1 cellular context compared by ENCODE assay signal in the genomic region with DNA sequence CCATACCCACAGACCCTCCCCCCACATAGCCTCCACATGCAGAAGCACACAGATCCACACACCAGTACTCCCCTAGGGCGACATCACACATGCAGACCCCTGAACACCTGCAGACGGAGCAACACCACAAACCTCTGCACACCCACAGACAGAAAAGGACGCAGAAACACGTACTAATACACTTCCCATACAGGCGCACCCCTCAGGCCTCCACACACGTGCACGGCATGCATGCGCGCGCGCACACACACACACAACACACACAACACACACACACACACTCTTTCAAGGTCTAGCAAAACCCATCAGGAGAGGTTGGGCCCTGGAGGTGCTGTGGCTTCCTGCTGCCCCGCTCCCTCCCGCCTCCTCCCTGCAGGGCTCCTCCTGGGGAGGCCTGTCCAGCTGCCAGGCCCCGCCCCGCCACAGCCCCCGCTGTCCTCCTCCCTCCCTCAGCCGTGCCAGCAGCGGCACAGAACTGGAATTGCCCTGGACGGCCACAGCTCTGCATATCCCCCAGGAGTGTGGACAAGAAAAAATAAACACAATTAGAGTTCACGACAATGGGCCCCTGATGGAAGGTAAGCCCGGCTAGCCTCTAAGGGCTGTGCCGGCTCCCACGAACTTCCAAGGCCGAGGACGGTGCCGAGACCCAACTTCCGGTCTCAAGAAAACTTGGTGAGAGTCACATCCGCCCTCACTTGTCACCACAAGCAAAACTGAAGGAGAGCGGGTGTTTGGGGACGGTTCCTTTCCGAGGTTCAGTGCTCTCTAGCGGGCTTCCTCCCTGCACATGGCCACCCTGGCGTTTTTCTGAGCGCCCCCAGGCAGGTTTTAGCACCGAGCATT.
TF ChIP-seq lines count a peak whose summit lies in the region.

No MANE protein-coding gene starts in this region.

TF ChIP-seq in HepG2, 621 proteins besides CTCF, POLR2A, EP300 and RAD21 (continued from another document and continues in another):
- TF ChIP-seq, protein P1, sequence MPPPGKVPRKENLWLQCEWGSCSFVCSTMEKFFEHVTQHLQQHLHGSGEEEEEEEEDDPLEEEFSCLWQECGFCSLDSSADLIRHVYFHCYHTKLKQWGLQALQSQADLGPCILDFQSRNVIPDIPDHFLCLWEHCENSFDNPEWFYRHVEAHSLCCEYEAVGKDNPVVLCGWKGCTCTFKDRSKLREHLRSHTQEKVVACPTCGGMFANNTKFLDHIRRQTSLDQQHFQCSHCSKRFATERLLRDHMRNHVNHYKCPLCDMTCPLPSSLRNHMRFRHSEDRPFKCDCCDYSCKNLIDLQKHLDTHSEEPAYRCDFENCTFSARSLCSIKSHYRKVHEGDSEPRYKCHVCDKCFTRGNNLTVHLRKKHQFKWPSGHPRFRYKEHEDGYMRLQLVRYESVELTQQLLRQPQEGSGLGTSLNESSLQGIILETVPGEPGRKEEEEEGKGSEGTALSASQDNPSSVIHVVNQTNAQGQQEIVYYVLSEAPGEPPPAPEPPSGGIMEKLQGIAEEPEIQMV (CRISPR knock-in tag; IDR thresholded peaks at IDR 0.05; ENCODE audit: low read depth) = no peak
- TF ChIP-seq SATB2 (CRISPR knock-in tag; IDR thresholded peaks at IDR 0.05) = no peak
- no peak for TF ChIP-seq ZNF746 (CRISPR knock-in tag; IDR thresholded peaks at IDR 0.05)
- 0 out of 2 replicates have a peak, but pooled peaks have one; percentile 45 for TF ChIP-seq ZNF24 (IDR thresholded peaks at IDR 0.05)
- TF ChIP-seq, protein P2, sequence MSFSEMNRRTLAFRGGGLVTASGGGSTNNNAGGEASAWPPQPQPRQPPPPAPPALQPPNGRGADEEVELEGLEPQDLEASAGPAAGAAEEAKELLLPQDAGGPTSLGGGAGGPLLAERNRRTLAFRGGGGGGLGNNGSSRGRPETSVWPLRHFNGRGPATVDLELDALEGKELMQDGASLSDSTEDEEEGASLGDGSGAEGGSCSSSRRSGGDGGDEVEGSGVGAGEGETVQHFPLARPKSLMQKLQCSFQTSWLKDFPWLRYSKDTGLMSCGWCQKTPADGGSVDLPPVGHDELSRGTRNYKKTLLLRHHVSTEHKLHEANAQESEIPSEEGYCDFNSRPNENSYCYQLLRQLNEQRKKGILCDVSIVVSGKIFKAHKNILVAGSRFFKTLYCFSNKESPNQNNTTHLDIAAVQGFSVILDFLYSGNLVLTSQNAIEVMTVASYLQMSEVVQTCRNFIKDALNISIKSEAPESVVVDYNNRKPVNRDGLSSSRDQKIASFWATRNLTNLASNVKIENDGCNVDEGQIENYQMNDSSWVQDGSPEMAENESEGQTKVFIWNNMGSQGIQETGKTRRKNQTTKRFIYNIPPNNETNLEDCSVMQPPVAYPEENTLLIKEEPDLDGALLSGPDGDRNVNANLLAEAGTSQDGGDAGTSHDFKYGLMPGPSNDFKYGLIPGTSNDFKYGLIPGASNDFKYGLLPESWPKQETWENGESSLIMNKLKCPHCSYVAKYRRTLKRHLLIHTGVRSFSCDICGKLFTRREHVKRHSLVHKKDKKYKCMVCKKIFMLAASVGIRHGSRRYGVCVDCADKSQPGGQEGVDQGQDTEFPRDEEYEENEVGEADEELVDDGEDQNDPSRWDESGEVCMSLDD (CRISPR knock-in tag; IDR thresholded peaks at IDR 0.05; ENCODE audit: borderline replicate concordance) = peak; percentile 19; the same call in 1 of the 2 replicates
- TF ChIP-seq SRSF4 (IDR thresholded peaks at IDR 0.05; ENCODE audit: low read depth, low read length, poor library complexity, severe bottlenecking) = no peak
- TF ChIP-seq HIVEP1 (CRISPR knock-in tag; IDR thresholded peaks at IDR 0.05) = peak; percentile 80
- peak; percentile 86 for TF ChIP-seq ZNF670 (CRISPR knock-in tag; IDR thresholded peaks at IDR 0.05; ENCODE audit: borderline replicate concordance)
- TF ChIP-seq KDM2A (CRISPR knock-in tag; IDR thresholded peaks at IDR 0.05; ENCODE audit: borderline replicate concordance, low read depth) = peak; percentile 87
- TF ChIP-seq, protein P3, sequence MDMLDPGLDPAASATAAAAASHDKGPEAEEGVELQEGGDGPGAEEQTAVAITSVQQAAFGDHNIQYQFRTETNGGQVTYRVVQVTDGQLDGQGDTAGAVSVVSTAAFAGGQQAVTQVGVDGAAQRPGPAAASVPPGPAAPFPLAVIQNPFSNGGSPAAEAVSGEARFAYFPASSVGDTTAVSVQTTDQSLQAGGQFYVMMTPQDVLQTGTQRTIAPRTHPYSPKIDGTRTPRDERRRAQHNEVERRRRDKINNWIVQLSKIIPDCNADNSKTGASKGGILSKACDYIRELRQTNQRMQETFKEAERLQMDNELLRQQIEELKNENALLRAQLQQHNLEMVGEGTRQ (IDR thresholded peaks at IDR 0.05; ENCODE audit: low read depth, low read length) = no peak
- TF ChIP-seq, protein P3 (CRISPR knock-in tag; IDR thresholded peaks at IDR 0.05; ENCODE audit: borderline replicate concordance) = no peak
- TF ChIP-seq ZIK1 (CRISPR knock-in tag; IDR thresholded peaks at IDR 0.05; ENCODE audit: borderline replicate concordance, low read depth) = no peak
- peak; percentile 84 for TF ChIP-seq YEATS4 (CRISPR knock-in tag; IDR thresholded peaks at IDR 0.05; ENCODE audit: borderline replicate concordance)
- TF ChIP-seq E2F2 (CRISPR knock-in tag; IDR thresholded peaks at IDR 0.05; ENCODE audit: borderline replicate concordance) = no peak
- TF ChIP-seq KLF9 (CRISPR knock-in tag; IDR thresholded peaks at IDR 0.05; ENCODE audit: low read depth) = peak; percentile 84; the same call in 1 of the 2 replicates
- no peak; the same call in 1 of the 2 replicates for TF ChIP-seq ZNF558 (CRISPR knock-in tag; IDR thresholded peaks at IDR 0.05; ENCODE audit: borderline replicate concordance)
- no peak for TF ChIP-seq NFIC (IDR thresholded peaks at IDR 0.05; ENCODE audit: low read length)
- no peak for TF ChIP-seq ARNT (IDR thresholded peaks at IDR 0.05)
- TF ChIP-seq SIN3A (IDR thresholded peaks at IDR 0.05; ENCODE audit: borderline replicate concordance, low read depth, low read length) = peak; percentile 90; the same call in 1 of the 2 replicates
- TF ChIP-seq PHF21A (CRISPR knock-in tag; IDR thresholded peaks at IDR 0.05) = peak; percentile 76
- TF ChIP-seq LRRFIP1 (CRISPR knock-in tag; conservative IDR thresholded peaks at IDR 0.05) = no peak
- TF ChIP-seq AHR (CRISPR knock-in tag; IDR thresholded peaks at IDR 0.05) = 0 out of 2 replicates have a peak, but pooled peaks have one; percentile 59
- TF ChIP-seq ZNF30 (CRISPR knock-in tag; IDR thresholded peaks at IDR 0.05) = no peak
- TF ChIP-seq ZNF83 (CRISPR knock-in tag; IDR thresholded peaks at IDR 0.05; ENCODE audit: borderline replicate concordance) = 0 out of 2 replicates have a peak, but pooled peaks have one; percentile 19
- peak; percentile 92; the same call in 1 of the 2 replicates for TF ChIP-seq ZNF709 (CRISPR knock-in tag; IDR thresholded peaks at IDR 0.05)
- TF ChIP-seq ETV5 (CRISPR knock-in tag; IDR thresholded peaks at IDR 0.05; ENCODE audit: borderline replicate concordance) = peak; percentile 91
- TF ChIP-seq, protein P4, sequence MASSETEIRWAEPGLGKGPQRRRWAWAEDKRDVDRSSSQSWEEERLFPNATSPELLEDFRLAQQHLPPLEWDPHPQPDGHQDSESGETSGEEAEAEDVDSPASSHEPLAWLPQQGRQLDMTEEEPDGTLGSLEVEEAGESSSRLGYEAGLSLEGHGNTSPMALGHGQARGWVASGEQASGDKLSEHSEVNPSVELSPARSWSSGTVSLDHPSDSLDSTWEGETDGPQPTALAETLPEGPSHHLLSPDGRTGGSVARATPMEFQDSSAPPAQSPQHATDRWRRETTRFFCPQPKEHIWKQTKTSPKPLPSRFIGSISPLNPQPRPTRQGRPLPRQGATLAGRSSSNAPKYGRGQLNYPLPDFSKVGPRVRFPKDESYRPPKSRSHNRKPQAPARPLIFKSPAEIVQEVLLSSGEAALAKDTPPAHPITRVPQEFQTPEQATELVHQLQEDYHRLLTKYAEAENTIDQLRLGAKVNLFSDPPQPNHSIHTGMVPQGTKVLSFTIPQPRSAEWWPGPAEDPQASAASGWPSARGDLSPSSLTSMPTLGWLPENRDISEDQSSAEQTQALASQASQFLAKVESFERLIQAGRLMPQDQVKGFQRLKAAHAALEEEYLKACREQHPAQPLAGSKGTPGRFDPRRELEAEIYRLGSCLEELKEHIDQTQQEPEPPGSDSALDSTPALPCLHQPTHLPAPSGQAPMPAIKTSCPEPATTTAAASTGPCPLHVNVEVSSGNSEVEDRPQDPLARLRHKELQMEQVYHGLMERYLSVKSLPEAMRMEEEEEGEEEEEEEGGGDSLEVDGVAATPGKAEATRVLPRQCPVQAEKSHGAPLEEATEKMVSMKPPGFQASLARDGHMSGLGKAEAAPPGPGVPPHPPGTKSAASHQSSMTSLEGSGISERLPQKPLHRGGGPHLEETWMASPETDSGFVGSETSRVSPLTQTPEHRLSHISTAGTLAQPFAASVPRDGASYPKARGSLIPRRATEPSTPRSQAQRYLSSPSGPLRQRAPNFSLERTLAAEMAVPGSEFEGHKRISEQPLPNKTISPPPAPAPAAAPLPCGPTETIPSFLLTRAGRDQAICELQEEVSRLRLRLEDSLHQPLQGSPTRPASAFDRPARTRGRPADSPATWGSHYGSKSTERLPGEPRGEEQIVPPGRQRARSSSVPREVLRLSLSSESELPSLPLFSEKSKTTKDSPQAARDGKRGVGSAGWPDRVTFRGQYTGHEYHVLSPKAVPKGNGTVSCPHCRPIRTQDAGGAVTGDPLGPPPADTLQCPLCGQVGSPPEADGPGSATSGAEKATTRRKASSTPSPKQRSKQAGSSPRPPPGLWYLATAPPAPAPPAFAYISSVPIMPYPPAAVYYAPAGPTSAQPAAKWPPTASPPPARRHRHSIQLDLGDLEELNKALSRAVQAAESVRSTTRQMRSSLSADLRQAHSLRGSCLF (CRISPR knock-in tag; IDR thresholded peaks at IDR 0.05; ENCODE audit: borderline replicate concordance) = no peak; the same call in 1 of the 2 replicates
- peak; percentile 94 for TF ChIP-seq HOXA5 (CRISPR knock-in tag; IDR thresholded peaks at IDR 0.05)
- TF ChIP-seq MXI1 (IDR thresholded peaks at IDR 0.05; ENCODE audit: borderline replicate concordance, low read depth, low read length) = no peak; the same call in 1 of the 3 replicates
- TF ChIP-seq ZNF615 (CRISPR knock-in tag; IDR thresholded peaks at IDR 0.05; ENCODE audit: borderline replicate concordance) = no peak; the same call in 1 of the 2 replicates
- peak; percentile 69; the same call in 1 of the 2 replicates for TF ChIP-seq NFKBIZ (CRISPR knock-in tag; IDR thresholded peaks at IDR 0.05)
- peak; percentile 32 for TF ChIP-seq ARNTL (CRISPR knock-in tag; IDR thresholded peaks at IDR 0.05)
- TF ChIP-seq TFDP2 (CRISPR knock-in tag; IDR thresholded peaks at IDR 0.05) = peak; percentile 54
- TF ChIP-seq SSRP1 (CRISPR knock-in tag; IDR thresholded peaks at IDR 0.05) = no peak
- no peak for TF ChIP-seq FLYWCH1 (CRISPR knock-in tag; IDR thresholded peaks at IDR 0.05)
- TF ChIP-seq, protein P5, sequence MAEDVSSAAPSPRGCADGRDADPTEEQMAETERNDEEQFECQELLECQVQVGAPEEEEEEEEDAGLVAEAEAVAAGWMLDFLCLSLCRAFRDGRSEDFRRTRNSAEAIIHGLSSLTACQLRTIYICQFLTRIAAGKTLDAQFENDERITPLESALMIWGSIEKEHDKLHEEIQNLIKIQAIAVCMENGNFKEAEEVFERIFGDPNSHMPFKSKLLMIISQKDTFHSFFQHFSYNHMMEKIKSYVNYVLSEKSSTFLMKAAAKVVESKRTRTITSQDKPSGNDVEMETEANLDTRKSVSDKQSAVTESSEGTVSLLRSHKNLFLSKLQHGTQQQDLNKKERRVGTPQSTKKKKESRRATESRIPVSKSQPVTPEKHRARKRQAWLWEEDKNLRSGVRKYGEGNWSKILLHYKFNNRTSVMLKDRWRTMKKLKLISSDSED (CRISPR knock-in tag; IDR thresholded peaks at IDR 0.05) = 0 out of 2 replicates have a peak, but pooled peaks have one; percentile 2
- TF ChIP-seq HHEX (CRISPR knock-in tag; IDR thresholded peaks at IDR 0.05) = no peak
- no peak for TF ChIP-seq ZNF713 (CRISPR knock-in tag; IDR thresholded peaks at IDR 0.05)
- no peak for TF ChIP-seq ZNF550 (CRISPR knock-in tag; IDR thresholded peaks at IDR 0.05; ENCODE audit: borderline replicate concordance)
- no peak for TF ChIP-seq ZNF124 (CRISPR knock-in tag; IDR thresholded peaks at IDR 0.05)
- TF ChIP-seq NR2F2 (IDR thresholded peaks at IDR 0.05; ENCODE audit: borderline replicate concordance, low read depth) = no peak
- TF ChIP-seq GATAD2A (CRISPR knock-in tag; IDR thresholded peaks at IDR 0.05) = peak; percentile 70
